In genomic region chr6:90562341-90562740, GRCh38 we compare ENCODE assay signal across 8 cellular contexts. TPM values are rescaled to one million over a fixed set of nuclear protein-coding genes. Genes with fewer than 3 reads are reported as not detected.
A peak's percentile ranks its signal among the peaks of the same experiment; 100 is the strongest.
DNase-seq lines count a peak whose midpoint lies in the region; ATAC-seq, FAIRE-seq and TF ChIP-seq lines count a peak whose summit lies in the region.
"Not testable (repeated sequence)": the region's sequence is repeated elsewhere in the genome, so short reads cannot be mapped to it uniquely, and the experiment has no call there.

No MANE protein-coding gene starts in this region.

- not testable (repeated sequence) for H3K27me3 Mint-ChIP-seq in CD8-positive, alpha-beta T cell (ENCODE audit: low read depth); T-helper 2 cell treated with Interferon-gamma antibody and Interleukin-4, amounts not matched to agents 5 μg/mL and 100 μg/mL, for 36 hours (ENCODE audit: low read depth); activated CD4-positive, alpha-beta memory T cell treated with anti-CD3 and anti-CD28 coated beads, Interleukin-2, amount 10 ng/mL, durations not matched to agents 7 days and 5 days; activated naive CD8-positive, alpha-beta T cell treated with anti-CD3 and anti-CD28 coated beads, Interleukin-2, amount 10 ng/mL, durations not matched to agents 7 days and 5 days

- H3K4me1 ChIP-seq in CD8-positive, alpha-beta T cell (ENCODE audit: insufficient read depth, low read length) = peaks cover 16% of the 10 kb centered on the region
- not testable (repeated sequence) for H3K4me1 ChIP-seq in kidney (ENCODE audit: control insufficient read depth in 1 of 2, insufficient read depth in 1 of 2, low read depth in 1 of 2, low read length in 2 of 2); upper lobe of right lung

- not testable (repeated sequence) for H3K36me3 ChIP-seq in CD8-positive, alpha-beta T cell (ENCODE audit: insufficient read depth, low read length)
- H3K36me3 ChIP-seq in kidney (ENCODE audit: control insufficient read depth in 1 of 2, insufficient read depth in 2 of 2, low read length in 2 of 2) (peaks cover 12 to 19% of the 10 kb centered on the region in 2 donors), upper lobe of right lung (peaks cover 49% of the 10 kb centered on the region)

- CTCF ChIA-PET in CD8-positive, alpha-beta T cell (lab: Charles Lee) = not testable (repeated sequence)
- CTCF ChIA-PET in activated CD4-positive, alpha-beta memory T cell treated with anti-CD3 and anti-CD28 coated beads, Interleukin-2, amount 10 ng/mL, durations not matched to agents 7 days and 5 days (lab: Charles Lee) = interaction anchor here (0.6 to 0.9 kb wide), 2 partner anchors 24 to 28 kb away, joined by 3 read pairs; no protein-coding TSS in a partner anchor

- H3K27ac ChIP-seq in CD8-positive, alpha-beta T cell (ENCODE audit: low read depth, low read length); kidney (ENCODE audit: low read depth in 2 of 2, low read length in 2 of 2); upper lobe of right lung: not testable (repeated sequence)

- H3K36me3 Mint-ChIP-seq in CD8-positive, alpha-beta T cell = peaks cover 74% of the 10 kb centered on the region
- peaks cover 48% of the 10 kb centered on the region for H3K36me3 Mint-ChIP-seq in T-helper 2 cell treated with Interferon-gamma antibody and Interleukin-4, amounts not matched to agents 5 μg/mL and 100 μg/mL, for 36 hours (ENCODE audit: low read depth)
- H3K36me3 Mint-ChIP-seq in activated CD4-positive, alpha-beta memory T cell treated with anti-CD3 and anti-CD28 coated beads, Interleukin-2, amount 10 ng/mL, durations not matched to agents 7 days and 5 days (ENCODE audit: low read depth) = peaks cover 63% of the 10 kb centered on the region
- H3K36me3 Mint-ChIP-seq in activated naive CD8-positive, alpha-beta T cell treated with anti-CD3 and anti-CD28 coated beads, Interleukin-2, amount 10 ng/mL, durations not matched to agents 7 days and 5 days = peaks cover 59% of the 10 kb centered on the region

- H3K4me3 Mint-ChIP-seq in CD8-positive, alpha-beta T cell = peak overlapping the region; percentile 51
- H3K4me3 Mint-ChIP-seq in T-helper 2 cell treated with Interferon-gamma antibody and Interleukin-4, amounts not matched to agents 5 μg/mL and 100 μg/mL, for 36 hours = peak overlapping the region; percentile 15
- not testable (repeated sequence) for H3K4me3 Mint-ChIP-seq in activated CD4-positive, alpha-beta memory T cell treated with anti-CD3 and anti-CD28 coated beads, Interleukin-2, amount 10 ng/mL, durations not matched to agents 7 days and 5 days; activated naive CD8-positive, alpha-beta T cell treated with anti-CD3 and anti-CD28 coated beads, Interleukin-2, amount 10 ng/mL, durations not matched to agents 7 days and 5 days

- intact Hi-C loops in CD8-positive, alpha-beta T cell (cut with DNase I, micrococcal nuclease) = loop anchor here in 1 of 2 experiments (5.0 kb wide), 1 partner anchor 35 kb away; no protein-coding TSS in a partner anchor
- intact Hi-C loops in kidney (cut with DNase I); upper lobe of right lung (cut with DNase I): not testable (repeated sequence)

- not testable (repeated sequence) for ATAC-seq in CD8-positive, alpha-beta T cell; activated naive CD8-positive, alpha-beta T cell treated with anti-CD3 and anti-CD28 coated beads, Interleukin-2, amount 10 ng/mL, durations not matched to agents 7 days and 5 days (ENCODE audit: low read depth); upper lobe of right lung

- H3K4me3 ChIP-seq in CD8-positive, alpha-beta T cell (ENCODE audit: low read depth, low read length) = peak overlapping the region; percentile 4
- H3K4me3 ChIP-seq in kidney (ENCODE audit: low read length in 2 of 2); upper lobe of right lung: not testable (repeated sequence)

- not testable (repeated sequence) for H3K9me3 ChIP-seq in CD8-positive, alpha-beta T cell (ENCODE audit: low read length); kidney (ENCODE audit: control insufficient read depth in 1 of 2, low read length in 2 of 2); upper lobe of right lung

- POLR2A ChIA-PET in CD8-positive, alpha-beta T cell (lab: Charles Lee) = interaction anchor here (0.6 to 1.2 kb wide), 3 partner anchors 25 to 959 kb away, joined by 3 to 4 read pairs (median 4); no protein-coding TSS in a partner anchor
- POLR2A ChIA-PET in activated CD4-positive, alpha-beta memory T cell treated with anti-CD3 and anti-CD28 coated beads, Interleukin-2, amount 10 ng/mL, durations not matched to agents 7 days and 5 days (lab: Charles Lee) = interaction anchor here (0.8 kb wide), 1 partner anchor 24 kb away, joined by 3 read pairs; the partner anchor contains the start of gene MAP3K7
- POLR2A ChIA-PET in activated naive CD8-positive, alpha-beta T cell treated with anti-CD3 and anti-CD28 coated beads, Interleukin-2, amount 10 ng/mL, durations not matched to agents 7 days and 5 days (lab: Charles Lee) = not testable (repeated sequence)

- peaks cover 38% of the 10 kb centered on the region for H3K4me1 Mint-ChIP-seq in CD8-positive, alpha-beta T cell (ENCODE audit: low read depth)
- peaks cover 25% of the 10 kb centered on the region for H3K4me1 Mint-ChIP-seq in T-helper 2 cell treated with Interferon-gamma antibody and Interleukin-4, amounts not matched to agents 5 μg/mL and 100 μg/mL, for 36 hours (ENCODE audit: low read depth)
- H3K4me1 Mint-ChIP-seq in activated CD4-positive, alpha-beta memory T cell treated with anti-CD3 and anti-CD28 coated beads, Interleukin-2, amount 10 ng/mL, durations not matched to agents 7 days and 5 days = peaks cover 20% of the 10 kb centered on the region
- peaks cover 15% of the 10 kb centered on the region for H3K4me1 Mint-ChIP-seq in activated naive CD8-positive, alpha-beta T cell treated with anti-CD3 and anti-CD28 coated beads, Interleukin-2, amount 10 ng/mL, durations not matched to agents 7 days and 5 days

- FAIRE-seq in kidney (lab: Jason Lieb, UNC) = not testable (repeated sequence)

- peak overlapping the region; percentile 87 for H3K27ac Mint-ChIP-seq in CD8-positive, alpha-beta T cell
- peak overlapping the region; percentile 66 for H3K27ac Mint-ChIP-seq in T-helper 2 cell treated with Interferon-gamma antibody and Interleukin-4, amounts not matched to agents 5 μg/mL and 100 μg/mL, for 36 hours
- peak overlapping the region; percentile 47 for H3K27ac Mint-ChIP-seq in activated CD4-positive, alpha-beta memory T cell treated with anti-CD3 and anti-CD28 coated beads, Interleukin-2, amount 10 ng/mL, durations not matched to agents 7 days and 5 days
- H3K27ac Mint-ChIP-seq in activated naive CD8-positive, alpha-beta T cell treated with anti-CD3 and anti-CD28 coated beads, Interleukin-2, amount 10 ng/mL, durations not matched to agents 7 days and 5 days = peak overlapping the region; percentile 42

- H3K9me3 Mint-ChIP-seq in CD8-positive, alpha-beta T cell; T-helper 2 cell treated with Interferon-gamma antibody and Interleukin-4, amounts not matched to agents 5 μg/mL and 100 μg/mL, for 36 hours; activated CD4-positive, alpha-beta memory T cell treated with anti-CD3 and anti-CD28 coated beads, Interleukin-2, amount 10 ng/mL, durations not matched to agents 7 days and 5 days; activated naive CD8-positive, alpha-beta T cell treated with anti-CD3 and anti-CD28 coated beads, Interleukin-2, amount 10 ng/mL, durations not matched to agents 7 days and 5 days: not testable (repeated sequence)

- peak in 5 of 7 experiments; percentile 11 to 70 (median 38) for DNase-seq in CD8-positive, alpha-beta T cell
- DNase-seq in T-helper 2 cell treated with Interferon-gamma antibody and Interleukin-4, amounts not matched to agents 5 μg/mL and 100 μg/mL, for 36 hours (ENCODE audit: low spot score); activated naive CD8-positive, alpha-beta T cell treated with anti-CD3 and anti-CD28 coated beads, Interleukin-2, amount 10 ng/mL, durations not matched to agents 7 days and 5 days: not testable (repeated sequence)
- DNase-seq in activated CD4-positive, alpha-beta memory T cell treated with anti-CD3 and anti-CD28 coated beads, Interleukin-2, amount 10 ng/mL, durations not matched to agents 7 days and 5 days = peak; percentile 45
- DNase-seq in activated T-cell treated with anti-CD3 and anti-CD28 coated beads, Interleukin-2, amount 50 U/mL, for 1 hour = peak; percentile 26
- DNase-seq in activated effector memory CD4-positive, alpha-beta T cell treated with anti-CD3 and anti-CD28 coated beads, Interleukin-2, amount 50 U/mL, for 16 hours = peak; percentile 60
- DNase-seq in kidney (peak; percentile 45), upper lobe of right lung (peak; percentile 37)

- not testable (repeated sequence) for H3K27me3 ChIP-seq in CD8-positive, alpha-beta T cell (ENCODE audit: insufficient read depth, low read length); upper lobe of right lung

- not testable (repeated sequence) for TF ChIP-seq CTCF in CD8-positive, alpha-beta T cell (IDR thresholded peaks at IDR 0.05); kidney (IDR thresholded peaks at IDR 0.05; ENCODE audit: borderline replicate concordance, extremely low read depth, insufficient read depth); upper lobe of right lung (IDR thresholded peaks at IDR 0.05)

- H3K9ac ChIP-seq in kidney (ENCODE audit: low read length in 2 of 2) = not testable (repeated sequence)

RNA-seq across cellular contexts. Expression of gene MAP3K7, which starts 24.5 kb away (rescaled TPM):
- 10 to 100 TPM in 1 of 2 experiments, 1 to 10 TPM in 1; 9.7 to 10.1 TPM for total RNA-seq in CD8-positive, alpha-beta T cell
- 10 to 100 TPM; 26.2 to 27.6 TPM for total RNA-seq in activated CD4-positive, alpha-beta memory T cell treated with anti-CD3 and anti-CD28 coated beads, Interleukin-2, amount 10 ng/mL, durations not matched to agents 7 days and 5 days
- 10 to 100 TPM; 29.9 to 30.2 TPM for total RNA-seq in activated naive CD8-positive, alpha-beta T cell treated with anti-CD3 and anti-CD28 coated beads, Interleukin-2, amount 10 ng/mL, durations not matched to agents 7 days and 5 days
- 25.7 TPM for total RNA-seq in kidney
- polyA plus RNA-seq in kidney (ENCODE audit: insufficient read depth, low read depth, low replicate concordance) = 14.8 TPM
- 20.4 TPM for total RNA-seq in upper lobe of right lung
